Comparison of ENCODE assay signal across 6 cellular contexts in genomic region chr1:167555072-167555471, GRCh38. TPM values are rescaled to one million over a fixed set of nuclear protein-coding genes. Genes with fewer than 3 reads are reported as not detected.
"Had no signal": no experiment of that assay in that cellular context is flagged by ENCODE, and none has a peak within 500 bp of the region (broad histone marks: within the 10 kb centered on the region; RNA-seq: fewer than 3 reads in every experiment).

No MANE protein-coding gene starts in this region.

RNA-seq across cellular contexts. Expression of gene CD247, which starts 36.7 kb away (rescaled TPM):
- total RNA-seq: dermis blood vessel endothelial cell, endothelial cell of umbilical vein, epithelial cell of proximal tubule, fibroblast of lung, mammary epithelial cell had no signal
- polyA plus RNA-seq: endothelial cell of umbilical vein, fibroblast of lung, foreskin keratinocyte had no signal
